ENCODE assay signal across 8 cellular contexts in genomic region chr1:116417678-116418077, GRCh38. TPM values are rescaled to one million over a fixed set of nuclear protein-coding genes. Genes with fewer than 3 reads are reported as not detected.
A peak's percentile ranks its signal among the peaks of the same experiment; 100 is the strongest.
DNase-seq lines count a peak whose midpoint lies in the region; ATAC-seq and TF ChIP-seq lines count a peak whose summit lies in the region.

No MANE protein-coding gene starts in this region.

- no peaks in the 10 kb centered on the region for H3K9me3 Mint-ChIP-seq in GM23338
- no peaks in the 10 kb centered on the region for H3K9me3 Mint-ChIP-seq in activated B cell treated with CpG ODN at 0.5 μM for 24 hours
- H3K9me3 Mint-ChIP-seq in glutamatergic neuron (ENCODE audit: unreplicated experiment): peaks cover 7% of the 10 kb centered on the region

- TF ChIP-seq CTCF in GM23338 (conservative IDR thresholded peaks at IDR 0.05; ENCODE audit: low read depth in 2 of 2) (no peak), activated B cell treated with CpG ODN at 0.5 μM for 24 hours (IDR thresholded peaks at IDR 0.05) (no peak), glutamatergic neuron (IDR thresholded peaks at IDR 0.05; ENCODE audit: partially characterized antibody, unreplicated experiment) (no peak)

- H3K36me3 ChIP-seq in GM23338 (ENCODE audit: insufficient read depth): no peaks in the 10 kb centered on the region

- no peak overlapping the region for H3K27ac ChIP-seq in GM23338 (ENCODE audit: low read depth)

- H3F3A ChIP-seq in GM23338 (replicated peaks; ENCODE audit: low read depth): no peaks in the 10 kb centered on the region

- no peaks in the 10 kb centered on the region; the same call in 1 of the 2 replicates for H3K4me1 ChIP-seq in GM23338 (ENCODE audit: insufficient read depth)

- no peaks in the 10 kb centered on the region for H3K79me2 ChIP-seq in GM23338 (replicated peaks; ENCODE audit: insufficient read depth)

- H3K27me3 ChIP-seq in GM23338 (ENCODE audit: insufficient read depth): no peaks in the 10 kb centered on the region

- ATAC-seq in GM23338 (no peak), activated B cell treated with CpG ODN at 0.5 μM for 24 hours (ENCODE audit: low read depth) (no peak), GM19452 (IDR thresholded peaks at IDR 0.05; ENCODE audit: unreplicated experiment) (no peak), GM21619 (IDR thresholded peaks at IDR 0.05; ENCODE audit: unreplicated experiment) (no peak), GM21381 (IDR thresholded peaks at IDR 0.05; ENCODE audit: unreplicated experiment) (no peak), GM19035 (IDR thresholded peaks at IDR 0.05; ENCODE audit: unreplicated experiment) (no peak)

- H3K27ac Mint-ChIP-seq in GM23338 (peak overlapping the region; percentile 87), activated B cell treated with CpG ODN at 0.5 μM for 24 hours (peak overlapping the region; percentile 87), glutamatergic neuron (ENCODE audit: unreplicated experiment) (peak overlapping the region; percentile 79)

- CTCF ChIA-PET in activated B cell treated with CpG ODN at 0.5 μM for 24 hours (lab: Charles Lee): interaction anchor here (2.4 kb wide), 1 partner anchor 68 kb away, joined by 9 read pairs; no protein-coding TSS in a partner anchor

- H3K4me3 ChIP-seq in GM23338: peak overlapping the region; percentile 82
- peak overlapping the region; percentile 90 for H3K4me3 ChIP-seq in skeletal muscle cell (ENCODE audit: low read depth, low read length)

- peak overlapping the region; percentile 99; the same call in 1 of the 2 replicates for H2AFZ ChIP-seq in GM23338

- H3K4me1 Mint-ChIP-seq in GM23338: peaks cover 10% of the 10 kb centered on the region; the same call in 2 of the 3 replicates
- H3K4me1 Mint-ChIP-seq in activated B cell treated with CpG ODN at 0.5 μM for 24 hours: peaks cover 26% of the 10 kb centered on the region
- peaks cover 23% of the 10 kb centered on the region for H3K4me1 Mint-ChIP-seq in glutamatergic neuron (ENCODE audit: low read depth, unreplicated experiment)

- H3K4me2 ChIP-seq in GM23338: peak overlapping the region; percentile 88

- POLR2A ChIA-PET in activated B cell treated with CpG ODN at 0.5 μM for 24 hours (lab: Charles Lee): interaction anchor here (0.7 to 2.1 kb wide), 4 partner anchors 40 to 44 kb away, joined by 3 to 9 read pairs (median 6); partner anchors contain the start of gene ATP1A1

- DNase-seq in GM23338 (ENCODE audit: low spot score): no peak
- no peak for DNase-seq in activated B cell treated with CpG ODN at 0.5 μM for 24 hours
- no peak for DNase-seq in glutamatergic neuron
- no peak for DNase-seq in skeletal muscle cell (ENCODE audit: low read depth)

- H4K20me1 ChIP-seq in GM23338 (replicated peaks; ENCODE audit: insufficient read depth): no peaks in the 10 kb centered on the region

- H3K36me3 Mint-ChIP-seq in GM23338 (ENCODE audit: low read depth) (no peaks in the 10 kb centered on the region), activated B cell treated with CpG ODN at 0.5 μM for 24 hours (ENCODE audit: low read depth) (peaks cover 5% of the 10 kb centered on the region), glutamatergic neuron (ENCODE audit: unreplicated experiment) (no peaks in the 10 kb centered on the region)

- H3K9me2 ChIP-seq in GM23338 (ENCODE audit: insufficient read depth): no peaks in the 10 kb centered on the region

- H3K27me3 Mint-ChIP-seq in GM23338 (ENCODE audit: insufficient read depth, low read depth, poor library complexity) (no peaks in the 10 kb centered on the region), activated B cell treated with CpG ODN at 0.5 μM for 24 hours (peaks cover 4% of the 10 kb centered on the region), glutamatergic neuron (ENCODE audit: unreplicated experiment) (no peaks in the 10 kb centered on the region)

- H3K4me3 Mint-ChIP-seq in GM23338: peak overlapping the region; percentile 91
- H3K4me3 Mint-ChIP-seq in activated B cell treated with CpG ODN at 0.5 μM for 24 hours: peak overlapping the region; percentile 91
- H3K4me3 Mint-ChIP-seq in glutamatergic neuron (ENCODE audit: unreplicated experiment): peak overlapping the region; percentile 92

- intact Hi-C loops in activated B cell treated with CpG ODN at 0.5 μM for 24 hours (cut with micrococcal nuclease): loop anchor here (1.0 to 5.0 kb wide), 2 partner anchors 44 to 705 kb away; partner anchors contain the start of genes ATP1A1 and TRIM45

TF ChIP-seq in GM23338, 12 proteins besides CTCF, POLR2A, EP300 and RAD21 (continues in another document):
- no peak for TF ChIP-seq JUNB (IDR thresholded peaks at IDR 0.05; ENCODE audit: unreplicated experiment)
- TF ChIP-seq STAT1 (IDR thresholded peaks at IDR 0.05; ENCODE audit: unreplicated experiment): no peak
- no peak for TF ChIP-seq EZH2phosphoT487 (IDR thresholded peaks at IDR 0.05; ENCODE audit: unreplicated experiment)
- no peak for TF ChIP-seq CREB1 (CRISPR knock-in tag; IDR thresholded peaks at IDR 0.05; ENCODE audit: low read depth)
- TF ChIP-seq NANOG (IDR thresholded peaks at IDR 0.05; ENCODE audit: borderline replicate concordance): no peak
- no peak for TF ChIP-seq ZNF462 (CRISPR knock-in tag; IDR thresholded peaks at IDR 0.05)

RNA-seq across cellular contexts. Expression of gene ATP1A1, which starts 44.6 kb away (rescaled TPM):
- 174 and 202 TPM in 2 replicates for total RNA-seq in GM23338 (2014; rRNA removed; shearing (Covaris generic))
- polyA plus RNA-seq in GM23338 (2016; fragmentation: Nextera tagmentation; extraction: Ambion mirVana): 114 and 117 TPM in 2 replicates
- total RNA-seq in activated B cell treated with CpG ODN at 0.5 μM for 24 hours (139 and 151 TPM in 2 replicates), glutamatergic neuron (ENCODE audit: unreplicated experiment) (78.4 TPM)
